ENCODE assay signal across 10 cellular contexts in genomic region chr3:134312072-134312872, GRCh38.
A peak's percentile ranks its signal among the peaks of the same experiment; 100 is the strongest.
DNase-seq lines count a peak whose midpoint lies in the region; ATAC-seq and TF ChIP-seq lines count a peak whose summit lies in the region.
"Had no signal": no experiment of that assay in that cellular context is flagged by ENCODE, and none has a peak within 500 bp of the region (broad histone marks: within the 10 kb centered on the region; RNA-seq: fewer than 3 reads in every experiment).

No MANE protein-coding gene starts in this region.

- H3K4me3 ChIP-seq in testis, result peak overlapping the region; percentile 45 to 62

- no peak for TF ChIP-seq POLR2A in testis (IDR thresholded peaks at IDR 0.05)

- H3K36me3 Mint-ChIP-seq in activated T-cell treated with anti-CD3 and anti-CD28 coated beads, Interleukin-2, amount 50 U/mL, for 72 hours (ENCODE audit: insufficient read depth in 2 of 2), result no peaks in the 10 kb centered on the region
- H3K36me3 Mint-ChIP-seq: CD4-positive, CD25-positive, alpha-beta regulatory T cell had no signal

- H3K4me1 ChIP-seq in testis, result peaks cover 28% of the 10 kb centered on the region

- 41 to 58% methylated on average over 20 to 28 of the region's 28 CpGs for WGBS in testis, 2 donors

- peak overlapping the region; percentile 34 for H3K27ac ChIP-seq in angular gyrus (ENCODE audit: low read depth, low read length)
- H3K27ac ChIP-seq in testis, result peak overlapping the region in 1 of 2 donors; percentile 83

- H3K9me3 ChIP-seq in testis, result no peaks in the 10 kb centered on the region

- no peak for TF ChIP-seq CTCF in testis (IDR thresholded peaks at IDR 0.05)

- H3K4me1 Mint-ChIP-seq in activated T-cell treated with anti-CD3 and anti-CD28 coated beads, Interleukin-2, amount 50 U/mL, for 72 hours (ENCODE audit: low read depth), result peaks cover 7% of the 10 kb centered on the region

- H3K27ac Mint-ChIP-seq in activated T-cell treated with anti-CD3 and anti-CD28 coated beads, Interleukin-2, amount 50 U/mL, for 72 hours, result no peak overlapping the region
- H3K27ac Mint-ChIP-seq: CD4-positive, CD25-positive, alpha-beta regulatory T cell had no signal

- peak overlapping the region; percentile 69 to 77 for H3K4me3 Mint-ChIP-seq in activated T-cell treated with anti-CD3 and anti-CD28 coated beads, Interleukin-2, amount 50 U/mL, for 72 hours

- peaks cover 39% of the 10 kb centered on the region for H3K27me3 Mint-ChIP-seq in activated T-cell treated with anti-CD3 and anti-CD28 coated beads, Interleukin-2, amount 50 U/mL, for 72 hours (ENCODE audit: low read depth)

- intact Hi-C loops in testis (cut with DNase I; ENCODE audit: low total_unique reads), result loop anchor here (5.0 kb wide), 2 partner anchors 45 to 160 kb away; no protein-coding TSS in a partner anchor

- no peaks in the 10 kb centered on the region for H3K36me3 ChIP-seq in testis (ENCODE audit: low read depth, missing control alignments)

- peak; percentile 4 to 16 for DNase-seq in activated T-cell treated with anti-CD3 and anti-CD28 coated beads, Interleukin-2, amount 50 U/mL, for 72 hours
- no peak for DNase-seq in activated T-cell treated with anti-CD3 and anti-CD28 coated beads, Interleukin-2, amount 50 U/mL, for 1 hour
- DNase-seq in kidney tubule cell (ENCODE audit: low spot score) (peak; percentile 97), testis (no peak), NCI-H446 (lab: John Stamatoyannopoulos, UW) (no peak)
- DNase-seq: CD4-positive, CD25-positive, alpha-beta regulatory T cell; NCI-H510A treated with DMSO at 0.1 percent for 48 hours had no signal

- H3K9me3 Mint-ChIP-seq in activated T-cell treated with anti-CD3 and anti-CD28 coated beads, Interleukin-2, amount 50 U/mL, for 72 hours, result no peaks in the 10 kb centered on the region
- H3K9me3 Mint-ChIP-seq: CD4-positive, CD25-positive, alpha-beta regulatory T cell had no signal

- ATAC-seq in activated T-cell treated with anti-CD3 and anti-CD28 coated beads, Interleukin-2, amount 50 U/mL, for 72 hours (replicated peaks in 1 of 2), result peak; percentile 48 to 56
- ATAC-seq in GM18909 (IDR thresholded peaks at IDR 0.05; ENCODE audit: poor library complexity, unreplicated experiment), result no peak
- ATAC-seq in GM18858 (IDR thresholded peaks at IDR 0.05; ENCODE audit: unreplicated experiment), result no peak

- H3K27me3 ChIP-seq in testis, result no peaks in the 10 kb centered on the region

Comparison
In these comparisons a context has a peak if more than half of its experiments do, and no peak if none do; other contexts are left out.
1. DNase-seq: peak in activated T-cell treated with anti-CD3 and anti-CD28 coated beads, Interleukin-2, amount 50 U/mL, for 72 hours (2 of 2) and kidney tubule cell (single experiment); none in activated T-cell treated with anti-CD3 and anti-CD28 coated beads, Interleukin-2, amount 50 U/mL, for 1 hour (single experiment), testis (single experiment) and NCI-H446 (0 of 2).
2. ATAC-seq: peak in activated T-cell treated with anti-CD3 and anti-CD28 coated beads, Interleukin-2, amount 50 U/mL, for 72 hours (2 of 2); none in GM18909 (single experiment) and GM18858 (single experiment).